Comparison of ENCODE assay signal across 11 cellular contexts in genomic region chr6:85498596-85499258, GRCh38. TPM values are rescaled to one million over a fixed set of nuclear protein-coding genes. Genes with fewer than 3 reads are reported as not detected.
A peak's percentile ranks its signal among the peaks of the same experiment; 100 is the strongest.
DNase-seq lines count a peak whose midpoint lies in the region; TF ChIP-seq lines count a peak whose summit lies in the region.
"Had no signal": no experiment of that assay in that cellular context is flagged by ENCODE, and none has a peak within 500 bp of the region (broad histone marks: within the 10 kb centered on the region; RNA-seq: fewer than 3 reads in every experiment).

No MANE protein-coding gene starts in this region.

- in situ Hi-C loops in astrocyte of the cerebellum (cut with HindIII; ENCODE audit: low sequenced_read_pairs), result no loop called here

- no peak for TF ChIP-seq CTCF in astrocyte of the cerebellum (IDR thresholded peaks at IDR 0.05; ENCODE audit: low read depth, low read length, missing control alignments)
- no peak for TF ChIP-seq CTCF in left ventricle myocardium inferior (IDR thresholded peaks at IDR 0.05; ENCODE audit: borderline replicate concordance)

- H3K4me3 ChIP-seq in astrocyte of the cerebellum (ENCODE audit: low read depth, low read length) (no peak overlapping the region), left ventricle myocardium inferior (no peak overlapping the region)

- DNase-seq in DMS53 treated with DMSO at 0.1 percent for 48 hours (lab: John Stamatoyannopoulos, UW; ENCODE audit: unreplicated experiment) (peak; percentile 30), KG1 (lab: John Stamatoyannopoulos, UW) (peak; percentile 23), astrocyte of the cerebellum (ENCODE audit: low read depth) (peak; percentile 40), kidney tubule cell (ENCODE audit: low spot score) (peak; percentile 71), SW480 (ENCODE audit: low spot score) (no peak), left ventricle myocardium inferior (no peak)
- no peak for DNase-seq in activated CD4-positive, alpha-beta T cell treated with anti-CD3 and anti-CD28 coated beads for 1 hour
- no peak for DNase-seq in stimulated activated CD4-positive, alpha-beta T cell treated with anti-CD3 and anti-CD28 coated beads, Interleukin-2, amount 100 ng/mL, for 24 hours
- DNase-seq: caudate nucleus, hippocampal formation, NCI-H187 had no signal

- intact Hi-C loops in left ventricle myocardium inferior (cut with micrococcal nuclease), result no loop called here

- H3K27me3 ChIP-seq in left ventricle myocardium inferior (ENCODE audit: low read depth), result no peaks in the 10 kb centered on the region

- no peaks in the 10 kb centered on the region for H3K9me3 ChIP-seq in left ventricle myocardium inferior (replicated peaks)

- H3K4me1 ChIP-seq in left ventricle myocardium inferior, result no peaks in the 10 kb centered on the region

- no peak overlapping the region for H3K27ac ChIP-seq in left ventricle myocardium inferior (replicated peaks)

- peaks cover 24% of the 10 kb centered on the region for H3K36me3 ChIP-seq in left ventricle myocardium inferior

RNA-seq across cellular contexts. Expression of gene NT5E, which starts 48.8 kb away (rescaled TPM):
- 4.3 TPM for total RNA-seq in left ventricle myocardium inferior

Comparison
In these comparisons a context has a peak if more than half of its experiments do, and no peak if none do; other contexts are left out.
1. DNase-seq: peak in DMS53 treated with DMSO at 0.1 percent for 48 hours (single experiment), KG1 (single experiment), astrocyte of the cerebellum (single experiment) and kidney tubule cell (single experiment); none in SW480 (single experiment), activated CD4-positive, alpha-beta T cell treated with anti-CD3 and anti-CD28 coated beads for 1 hour (single experiment), left ventricle myocardium inferior (single experiment) and stimulated activated CD4-positive, alpha-beta T cell treated with anti-CD3 and anti-CD28 coated beads, Interleukin-2, amount 100 ng/mL, for 24 hours (0 of 2).